In the genomic region with DNA sequence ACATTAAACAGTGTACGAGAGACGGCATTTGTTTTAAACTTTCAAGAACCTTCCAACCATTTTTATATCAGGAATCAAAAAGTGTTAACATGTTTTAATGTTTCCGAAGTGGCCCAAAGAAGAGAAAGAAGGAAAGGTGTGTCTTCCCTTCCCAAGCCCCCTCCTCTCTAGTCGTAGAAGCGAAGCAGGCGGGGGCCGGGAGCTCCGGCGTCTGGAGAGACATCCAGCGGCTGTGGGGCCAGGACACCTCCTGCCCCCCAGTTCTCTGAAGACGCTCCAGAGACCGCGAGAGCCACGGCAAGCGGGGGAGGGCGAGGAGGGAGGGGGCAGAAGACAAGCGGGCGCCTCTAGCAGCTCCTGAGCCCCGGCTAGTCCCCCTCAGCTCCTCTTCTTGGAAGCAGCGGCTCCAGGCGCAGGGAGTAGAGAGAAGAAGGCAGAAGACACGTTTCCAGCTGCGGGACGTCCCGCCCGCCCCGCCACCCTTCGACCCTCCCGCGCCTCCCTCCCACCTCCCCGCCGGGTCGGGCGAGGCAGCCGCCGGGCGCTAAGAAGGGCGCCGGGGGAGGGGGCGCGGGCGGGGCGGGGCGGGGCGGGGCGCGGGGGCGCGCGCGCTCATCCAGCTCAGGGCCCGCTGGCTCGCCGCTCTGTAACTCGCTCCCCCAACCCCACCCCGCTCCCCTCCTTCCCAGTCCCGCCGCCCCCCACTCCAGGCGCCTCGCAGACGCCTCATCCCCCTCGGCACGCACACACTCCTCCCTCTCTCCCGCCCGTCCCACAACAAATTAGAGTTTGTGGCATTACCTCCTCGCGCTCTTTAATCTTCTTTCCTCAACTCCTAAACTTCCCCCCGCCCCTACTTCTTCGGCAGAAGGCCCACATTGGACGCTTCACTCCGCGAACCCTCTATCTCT, we compare ENCODE assay signal across 2 cellular contexts.
TF ChIP-seq lines count a peak whose summit lies in the region.

A gene (minus strand): TSS at position 871 of the 911 bp plus-strand sequence.

TF ChIP-seq in HEK293, 187 proteins besides CTCF, POLR2A, EP300 and RAD21 (continued from another document):
- TF ChIP-seq, protein P1, sequence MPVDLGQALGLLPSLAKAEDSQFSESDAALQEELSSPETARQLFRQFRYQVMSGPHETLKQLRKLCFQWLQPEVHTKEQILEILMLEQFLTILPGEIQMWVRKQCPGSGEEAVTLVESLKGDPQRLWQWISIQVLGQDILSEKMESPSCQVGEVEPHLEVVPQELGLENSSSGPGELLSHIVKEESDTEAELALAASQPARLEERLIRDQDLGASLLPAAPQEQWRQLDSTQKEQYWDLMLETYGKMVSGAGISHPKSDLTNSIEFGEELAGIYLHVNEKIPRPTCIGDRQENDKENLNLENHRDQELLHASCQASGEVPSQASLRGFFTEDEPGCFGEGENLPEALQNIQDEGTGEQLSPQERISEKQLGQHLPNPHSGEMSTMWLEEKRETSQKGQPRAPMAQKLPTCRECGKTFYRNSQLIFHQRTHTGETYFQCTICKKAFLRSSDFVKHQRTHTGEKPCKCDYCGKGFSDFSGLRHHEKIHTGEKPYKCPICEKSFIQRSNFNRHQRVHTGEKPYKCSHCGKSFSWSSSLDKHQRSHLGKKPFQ (tag by site-specific recombination; IDR thresholded peaks at IDR 0.05) = no peak
- TF ChIP-seq ZIC2 (tag by site-specific recombination; IDR thresholded peaks at IDR 0.05) (peak; percentile 34; the same call in 1 of the 2 replicates), KLF16 (tag by site-specific recombination; IDR thresholded peaks at IDR 0.05) (peak; percentile 31; the same call in 1 of the 2 replicates), ZFP69B (tag by site-specific recombination; IDR thresholded peaks at IDR 0.05) (0 out of 2 replicates have a peak, but pooled peaks have one; percentile 27), ZNF654 (tag by site-specific recombination; IDR thresholded peaks at IDR 0.05; ENCODE audit: low read depth) (no peak), ZSCAN30 (tag by site-specific recombination; IDR thresholded peaks at IDR 0.05) (no peak)
- TF ChIP-seq, protein P2, sequence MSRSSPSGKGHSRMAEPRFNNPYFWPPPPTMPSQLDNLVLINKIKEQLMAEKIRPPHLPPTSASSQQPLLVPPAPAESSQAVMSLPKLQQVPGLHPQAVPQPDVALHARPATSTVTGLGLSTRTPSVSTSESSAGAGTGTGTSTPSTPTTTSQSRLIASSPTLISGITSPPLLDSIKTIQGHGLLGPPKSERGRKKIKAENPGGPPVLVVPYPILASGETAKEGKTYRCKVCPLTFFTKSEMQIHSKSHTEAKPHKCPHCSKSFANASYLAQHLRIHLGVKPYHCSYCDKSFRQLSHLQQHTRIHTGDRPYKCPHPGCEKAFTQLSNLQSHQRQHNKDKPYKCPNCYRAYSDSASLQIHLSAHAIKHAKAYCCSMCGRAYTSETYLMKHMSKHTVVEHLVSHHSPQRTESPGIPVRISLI (tag by site-specific recombination; IDR thresholded peaks at IDR 0.05) = no peak
- TF ChIP-seq, protein P3, sequence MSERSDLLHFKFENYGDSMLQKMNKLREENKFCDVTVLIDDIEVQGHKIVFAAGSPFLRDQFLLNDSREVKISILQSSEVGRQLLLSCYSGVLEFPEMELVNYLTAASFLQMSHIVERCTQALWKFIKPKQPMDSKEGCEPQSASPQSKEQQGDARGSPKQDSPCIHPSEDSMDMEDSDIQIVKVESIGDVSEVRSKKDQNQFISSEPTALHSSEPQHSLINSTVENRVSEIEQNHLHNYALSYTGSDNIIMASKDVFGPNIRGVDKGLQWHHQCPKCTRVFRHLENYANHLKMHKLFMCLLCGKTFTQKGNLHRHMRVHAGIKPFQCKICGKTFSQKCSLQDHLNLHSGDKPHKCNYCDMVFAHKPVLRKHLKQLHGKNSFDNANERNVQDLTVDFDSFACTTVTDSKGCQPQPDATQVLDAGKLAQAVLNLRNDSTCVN (tag by site-specific recombination; optimal IDR thresholded peaks at IDR 0.05) = peak; percentile 45

TF ChIP-seq in K562, 482 proteins besides CTCF, POLR2A, EP300 and RAD21 (continued from another document and continues in another):
- no peak for TF ChIP-seq CHD4 (IDR thresholded peaks at IDR 0.05; ENCODE audit: insufficient read depth, insufficient replicate concordance, low read depth, low read length, poor library complexity, severe bottlenecking)
- TF ChIP-seq, protein P4, sequence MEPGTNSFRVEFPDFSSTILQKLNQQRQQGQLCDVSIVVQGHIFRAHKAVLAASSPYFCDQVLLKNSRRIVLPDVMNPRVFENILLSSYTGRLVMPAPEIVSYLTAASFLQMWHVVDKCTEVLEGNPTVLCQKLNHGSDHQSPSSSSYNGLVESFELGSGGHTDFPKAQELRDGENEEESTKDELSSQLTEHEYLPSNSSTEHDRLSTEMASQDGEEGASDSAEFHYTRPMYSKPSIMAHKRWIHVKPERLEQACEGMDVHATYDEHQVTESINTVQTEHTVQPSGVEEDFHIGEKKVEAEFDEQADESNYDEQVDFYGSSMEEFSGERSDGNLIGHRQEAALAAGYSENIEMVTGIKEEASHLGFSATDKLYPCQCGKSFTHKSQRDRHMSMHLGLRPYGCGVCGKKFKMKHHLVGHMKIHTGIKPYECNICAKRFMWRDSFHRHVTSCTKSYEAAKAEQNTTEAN (CRISPR knock-in tag; IDR thresholded peaks at IDR 0.05) = no peak
- no peak for TF ChIP-seq RBM22 (IDR thresholded peaks at IDR 0.05; ENCODE audit: low read depth, low read length, poor library complexity, severe bottlenecking)
- no peak for TF ChIP-seq ZBTB1 (CRISPR knock-in tag; IDR thresholded peaks at IDR 0.05; ENCODE audit: borderline replicate concordance, low read depth)
- TF ChIP-seq TAF9B (IDR thresholded peaks at IDR 0.05; ENCODE audit: partially characterized antibody) = peak; percentile 47
- TF ChIP-seq GTF2E2 (tag; IDR thresholded peaks at IDR 0.05) = peak; percentile 54; the same call in 1 of the 2 replicates
- peak in 1 of 2 experiments; percentile 30; a peak in 1 of 4 replicates for TF ChIP-seq SIN3A (IDR thresholded peaks at IDR 0.05; ENCODE audit: borderline replicate concordance in 2 of 2, control insufficient read depth in 1 of 2, low read depth in 2 of 2, low read length in 2 of 2)
- TF ChIP-seq SRF (CRISPR knock-in tag; IDR thresholded peaks at IDR 0.05) = no peak
- no peak for TF ChIP-seq SAP30 (IDR thresholded peaks at IDR 0.05; ENCODE audit: borderline replicate concordance, insufficient read depth, low read depth, low read length, poor library complexity, severe bottlenecking)
- TF ChIP-seq, protein P5, sequence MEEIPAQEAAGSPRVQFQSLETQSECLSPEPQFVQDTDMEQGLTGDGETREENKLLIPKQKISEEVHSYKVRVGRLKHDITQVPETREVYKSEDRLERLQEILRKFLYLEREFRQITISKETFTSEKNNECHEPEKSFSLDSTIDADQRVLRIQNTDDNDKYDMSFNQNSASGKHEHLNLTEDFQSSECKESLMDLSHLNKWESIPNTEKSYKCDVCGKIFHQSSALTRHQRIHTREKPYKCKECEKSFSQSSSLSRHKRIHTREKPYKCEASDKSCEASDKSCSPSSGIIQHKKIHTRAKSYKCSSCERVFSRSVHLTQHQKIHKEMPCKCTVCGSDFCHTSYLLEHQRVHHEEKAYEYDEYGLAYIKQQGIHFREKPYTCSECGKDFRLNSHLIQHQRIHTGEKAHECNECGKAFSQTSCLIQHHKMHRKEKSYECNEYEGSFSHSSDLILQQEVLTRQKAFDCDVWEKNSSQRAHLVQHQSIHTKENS (CRISPR knock-in tag; IDR thresholded peaks at IDR 0.05) = no peak
- TF ChIP-seq MECOM (CRISPR knock-in tag; IDR thresholded peaks at IDR 0.05) = no peak
- TF ChIP-seq MYBL2 (IDR thresholded peaks at IDR 0.05; ENCODE audit: low read depth) = no peak
- TF ChIP-seq MYBL2 (CRISPR knock-in tag; IDR thresholded peaks at IDR 0.05; ENCODE audit: borderline replicate concordance) = no peak
- TF ChIP-seq, protein P6, sequence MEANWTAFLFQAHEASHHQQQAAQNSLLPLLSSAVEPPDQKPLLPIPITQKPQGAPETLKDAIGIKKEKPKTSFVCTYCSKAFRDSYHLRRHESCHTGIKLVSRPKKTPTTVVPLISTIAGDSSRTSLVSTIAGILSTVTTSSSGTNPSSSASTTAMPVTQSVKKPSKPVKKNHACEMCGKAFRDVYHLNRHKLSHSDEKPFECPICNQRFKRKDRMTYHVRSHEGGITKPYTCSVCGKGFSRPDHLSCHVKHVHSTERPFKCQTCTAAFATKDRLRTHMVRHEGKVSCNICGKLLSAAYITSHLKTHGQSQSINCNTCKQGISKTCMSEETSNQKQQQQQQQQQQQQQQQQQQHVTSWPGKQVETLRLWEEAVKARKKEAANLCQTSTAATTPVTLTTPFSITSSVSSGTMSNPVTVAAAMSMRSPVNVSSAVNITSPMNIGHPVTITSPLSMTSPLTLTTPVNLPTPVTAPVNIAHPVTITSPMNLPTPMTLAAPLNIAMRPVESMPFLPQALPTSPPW (CRISPR knock-in tag; IDR thresholded peaks at IDR 0.05) = peak; percentile 88
- TF ChIP-seq NFRKB (IDR thresholded peaks at IDR 0.05; ENCODE audit: low read depth) = peak; percentile 65; the same call in 1 of the 2 replicates
- TF ChIP-seq ZNF12 (CRISPR knock-in tag; IDR thresholded peaks at IDR 0.05) = no peak
- TF ChIP-seq CCNT2 (IDR thresholded peaks at IDR 0.05; ENCODE audit: borderline replicate concordance, extremely low read depth, insufficient read length, low read depth, low read length) = no peak
- TF ChIP-seq LCOR (CRISPR knock-in tag; IDR thresholded peaks at IDR 0.05) = 0 out of 2 replicates have a peak, but pooled peaks have one; percentile 30
- TF ChIP-seq SREBF2 (CRISPR knock-in tag; IDR thresholded peaks at IDR 0.05) = no peak
- peak; percentile 86 for TF ChIP-seq POLR2G (IDR thresholded peaks at IDR 0.05; ENCODE audit: low read depth, low read length)
- no peak for TF ChIP-seq NFIX (CRISPR knock-in tag; IDR thresholded peaks at IDR 0.05; ENCODE audit: low read depth)
- no peak for TF ChIP-seq RBM15 (IDR thresholded peaks at IDR 0.05; ENCODE audit: insufficient read depth, low read length)
- no peak for TF ChIP-seq LARP7 (IDR thresholded peaks at IDR 0.05)
- peak; percentile 70 for TF ChIP-seq EGR1 (conservative IDR thresholded peaks at IDR 0.05)
- TF ChIP-seq KDM2B (CRISPR knock-in tag; IDR thresholded peaks at IDR 0.05) = no peak
- no peak for TF ChIP-seq SMC3 (conservative IDR thresholded peaks at IDR 0.05; ENCODE audit: insufficient read depth, low read depth, low read length)
- no peak for TF ChIP-seq NFIC (IDR thresholded peaks at IDR 0.05)
- no peak for TF ChIP-seq FOXJ2 (tag; IDR thresholded peaks at IDR 0.05)
- no peak for TF ChIP-seq HEY1 (CRISPR knock-in tag; IDR thresholded peaks at IDR 0.05; ENCODE audit: borderline replicate concordance)
- no peak for TF ChIP-seq RBM39 (optimal IDR thresholded peaks at IDR 0.05; ENCODE audit: low read depth, low read length)
- TF ChIP-seq, protein P7, sequence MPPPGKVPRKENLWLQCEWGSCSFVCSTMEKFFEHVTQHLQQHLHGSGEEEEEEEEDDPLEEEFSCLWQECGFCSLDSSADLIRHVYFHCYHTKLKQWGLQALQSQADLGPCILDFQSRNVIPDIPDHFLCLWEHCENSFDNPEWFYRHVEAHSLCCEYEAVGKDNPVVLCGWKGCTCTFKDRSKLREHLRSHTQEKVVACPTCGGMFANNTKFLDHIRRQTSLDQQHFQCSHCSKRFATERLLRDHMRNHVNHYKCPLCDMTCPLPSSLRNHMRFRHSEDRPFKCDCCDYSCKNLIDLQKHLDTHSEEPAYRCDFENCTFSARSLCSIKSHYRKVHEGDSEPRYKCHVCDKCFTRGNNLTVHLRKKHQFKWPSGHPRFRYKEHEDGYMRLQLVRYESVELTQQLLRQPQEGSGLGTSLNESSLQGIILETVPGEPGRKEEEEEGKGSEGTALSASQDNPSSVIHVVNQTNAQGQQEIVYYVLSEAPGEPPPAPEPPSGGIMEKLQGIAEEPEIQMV (tag; conservative IDR thresholded peaks at IDR 0.05; ENCODE audit: low read depth) = no peak
- TF ChIP-seq MTA1 (IDR thresholded peaks at IDR 0.05; ENCODE audit: borderline replicate concordance) = no peak
- TF ChIP-seq, protein P8, sequence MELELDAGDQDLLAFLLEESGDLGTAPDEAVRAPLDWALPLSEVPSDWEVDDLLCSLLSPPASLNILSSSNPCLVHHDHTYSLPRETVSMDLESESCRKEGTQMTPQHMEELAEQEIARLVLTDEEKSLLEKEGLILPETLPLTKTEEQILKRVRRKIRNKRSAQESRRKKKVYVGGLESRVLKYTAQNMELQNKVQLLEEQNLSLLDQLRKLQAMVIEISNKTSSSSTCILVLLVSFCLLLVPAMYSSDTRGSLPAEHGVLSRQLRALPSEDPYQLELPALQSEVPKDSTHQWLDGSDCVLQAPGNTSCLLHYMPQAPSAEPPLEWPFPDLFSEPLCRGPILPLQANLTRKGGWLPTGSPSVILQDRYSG (tag; conservative IDR thresholded peaks at IDR 0.05; ENCODE audit: low read depth) = no peak
- no peak for TF ChIP-seq MYC (IDR thresholded peaks at IDR 0.05; ENCODE audit: low read depth, low read length)
- no peak for TF ChIP-seq MYC (CRISPR knock-in tag; IDR thresholded peaks at IDR 0.05; ENCODE audit: borderline replicate concordance, low read depth)
- TF ChIP-seq, protein P9, sequence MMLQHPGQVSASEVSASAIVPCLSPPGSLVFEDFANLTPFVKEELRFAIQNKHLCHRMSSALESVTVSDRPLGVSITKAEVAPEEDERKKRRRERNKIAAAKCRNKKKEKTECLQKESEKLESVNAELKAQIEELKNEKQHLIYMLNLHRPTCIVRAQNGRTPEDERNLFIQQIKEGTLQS (IDR thresholded peaks at IDR 0.05) = no peak
- TF ChIP-seq, protein P9 (CRISPR knock-in tag; conservative IDR thresholded peaks at IDR 0.05) = no peak
- no peak for TF ChIP-seq ZNF224 (CRISPR knock-in tag; IDR thresholded peaks at IDR 0.05)
- no peak for TF ChIP-seq CBFA2T2 (conservative IDR thresholded peaks at IDR 0.05)
- TF ChIP-seq, protein P10, sequence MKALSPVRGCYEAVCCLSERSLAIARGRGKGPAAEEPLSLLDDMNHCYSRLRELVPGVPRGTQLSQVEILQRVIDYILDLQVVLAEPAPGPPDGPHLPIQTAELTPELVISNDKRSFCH (CRISPR knock-in tag; IDR thresholded peaks at IDR 0.05) = no peak
- TF ChIP-seq, protein P10 (tag; IDR thresholded peaks at IDR 0.05) = no peak
- TF ChIP-seq, protein P11, sequence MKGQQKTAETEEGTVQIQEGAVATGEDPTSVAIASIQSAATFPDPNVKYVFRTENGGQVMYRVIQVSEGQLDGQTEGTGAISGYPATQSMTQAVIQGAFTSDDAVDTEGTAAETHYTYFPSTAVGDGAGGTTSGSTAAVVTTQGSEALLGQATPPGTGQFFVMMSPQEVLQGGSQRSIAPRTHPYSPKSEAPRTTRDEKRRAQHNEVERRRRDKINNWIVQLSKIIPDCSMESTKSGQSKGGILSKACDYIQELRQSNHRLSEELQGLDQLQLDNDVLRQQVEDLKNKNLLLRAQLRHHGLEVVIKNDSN (CRISPR knock-in tag; IDR thresholded peaks at IDR 0.05) = no peak
- TF ChIP-seq FOXA3 (CRISPR knock-in tag; conservative IDR thresholded peaks at IDR 0.05 in 1 of 2, IDR thresholded peaks at IDR 0.05 in 1 of 2) = no peak
- no peak for TF ChIP-seq SETDB1 (IDR thresholded peaks at IDR 0.05; ENCODE audit: low read length)
- no peak for TF ChIP-seq NCOA6 (IDR thresholded peaks at IDR 0.05)
- TF ChIP-seq, protein P12, sequence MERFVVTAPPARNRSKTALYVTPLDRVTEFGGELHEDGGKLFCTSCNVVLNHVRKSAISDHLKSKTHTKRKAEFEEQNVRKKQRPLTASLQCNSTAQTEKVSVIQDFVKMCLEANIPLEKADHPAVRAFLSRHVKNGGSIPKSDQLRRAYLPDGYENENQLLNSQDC (CRISPR knock-in tag; IDR thresholded peaks at IDR 0.05) = no peak
